In the genomic region with DNA sequence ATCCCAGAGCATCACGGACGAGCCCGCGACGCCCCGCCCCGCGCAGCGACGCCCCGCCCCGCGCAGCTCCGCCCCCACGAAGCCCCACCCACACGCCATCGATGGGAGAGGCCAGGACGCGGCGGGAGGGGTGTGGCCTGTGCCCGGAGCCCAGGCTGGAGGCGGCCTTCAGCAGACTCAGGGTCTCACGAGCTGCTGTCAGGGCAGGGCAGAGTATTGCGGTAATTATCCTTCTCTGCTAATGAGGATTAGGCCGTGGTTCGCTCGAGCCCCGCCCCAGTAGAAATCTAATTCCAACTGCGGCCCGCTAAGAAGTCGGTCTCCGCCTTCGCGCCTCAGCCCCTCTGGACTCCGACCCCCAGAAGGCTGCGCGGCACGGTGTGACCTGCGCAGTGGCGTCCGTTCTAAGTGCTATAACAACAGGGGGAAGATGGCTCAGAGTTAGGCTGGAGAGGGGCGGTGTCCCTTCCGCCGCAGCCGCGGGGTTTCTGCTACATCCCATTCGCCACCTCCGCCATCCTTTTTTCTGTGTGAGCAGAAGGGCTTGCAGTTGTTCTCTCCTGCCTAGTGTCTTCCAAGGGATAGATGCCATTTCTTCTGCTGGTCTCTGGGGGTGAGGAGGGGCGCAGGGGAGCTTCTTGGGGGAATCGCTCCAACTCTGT, we compare ENCODE assay signal across 1 cellular context.
TF ChIP-seq lines count a peak whose summit lies in the region.

No MANE protein-coding gene starts in this region.

TF ChIP-seq in SK-N-SH, 30 proteins besides CTCF, POLR2A, EP300 and RAD21 (continued from another document):
- TF ChIP-seq, protein P1, sequence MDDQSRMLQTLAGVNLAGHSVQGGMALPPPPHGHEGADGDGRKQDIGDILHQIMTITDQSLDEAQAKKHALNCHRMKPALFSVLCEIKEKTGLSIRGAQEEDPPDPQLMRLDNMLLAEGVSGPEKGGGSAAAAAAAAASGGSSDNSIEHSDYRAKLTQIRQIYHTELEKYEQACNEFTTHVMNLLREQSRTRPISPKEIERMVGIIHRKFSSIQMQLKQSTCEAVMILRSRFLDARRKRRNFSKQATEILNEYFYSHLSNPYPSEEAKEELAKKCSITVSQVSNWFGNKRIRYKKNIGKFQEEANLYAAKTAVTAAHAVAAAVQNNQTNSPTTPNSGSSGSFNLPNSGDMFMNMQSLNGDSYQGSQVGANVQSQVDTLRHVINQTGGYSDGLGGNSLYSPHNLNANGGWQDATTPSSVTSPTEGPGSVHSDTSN (IDR thresholded peaks at IDR 0.05) = no peak
- TF ChIP-seq, protein P2, sequence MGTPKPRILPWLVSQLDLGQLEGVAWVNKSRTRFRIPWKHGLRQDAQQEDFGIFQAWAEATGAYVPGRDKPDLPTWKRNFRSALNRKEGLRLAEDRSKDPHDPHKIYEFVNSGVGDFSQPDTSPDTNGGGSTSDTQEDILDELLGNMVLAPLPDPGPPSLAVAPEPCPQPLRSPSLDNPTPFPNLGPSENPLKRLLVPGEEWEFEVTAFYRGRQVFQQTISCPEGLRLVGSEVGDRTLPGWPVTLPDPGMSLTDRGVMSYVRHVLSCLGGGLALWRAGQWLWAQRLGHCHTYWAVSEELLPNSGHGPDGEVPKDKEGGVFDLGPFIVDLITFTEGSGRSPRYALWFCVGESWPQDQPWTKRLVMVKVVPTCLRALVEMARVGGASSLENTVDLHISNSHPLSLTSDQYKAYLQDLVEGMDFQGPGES (IDR thresholded peaks at IDR 0.05; ENCODE audit: low read depth, low read length) = no peak
- TF ChIP-seq, protein P3, sequence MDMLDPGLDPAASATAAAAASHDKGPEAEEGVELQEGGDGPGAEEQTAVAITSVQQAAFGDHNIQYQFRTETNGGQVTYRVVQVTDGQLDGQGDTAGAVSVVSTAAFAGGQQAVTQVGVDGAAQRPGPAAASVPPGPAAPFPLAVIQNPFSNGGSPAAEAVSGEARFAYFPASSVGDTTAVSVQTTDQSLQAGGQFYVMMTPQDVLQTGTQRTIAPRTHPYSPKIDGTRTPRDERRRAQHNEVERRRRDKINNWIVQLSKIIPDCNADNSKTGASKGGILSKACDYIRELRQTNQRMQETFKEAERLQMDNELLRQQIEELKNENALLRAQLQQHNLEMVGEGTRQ (IDR thresholded peaks at IDR 0.05; ENCODE audit: borderline replicate concordance, low read depth, low read length) = no peak
- TF ChIP-seq SMC3 (IDR thresholded peaks at IDR 0.05; ENCODE audit: low read depth, low read length) = no peak
- TF ChIP-seq SIN3A (IDR thresholded peaks at IDR 0.05; ENCODE audit: borderline replicate concordance, low read depth, low read length) = peak; percentile 68; the same call in 1 of the 2 replicates
- TF ChIP-seq POLR2AphosphoS5 (IDR thresholded peaks at IDR 0.05; ENCODE audit: low read depth, low read length) = peak; percentile 87
TF ChIP-seq in SK-N-SH: peak in this region for 10.
